ENCODE assay signal across 1 cellular context in genomic region chr5:81093536-81094196, GRCh38.
TF ChIP-seq lines count a peak whose summit lies in the region.

No MANE protein-coding gene starts in this region.

TF ChIP-seq in K562, 482 proteins besides CTCF, POLR2A, EP300 and RAD21 (continued from another document):
- TF ChIP-seq, protein P1, sequence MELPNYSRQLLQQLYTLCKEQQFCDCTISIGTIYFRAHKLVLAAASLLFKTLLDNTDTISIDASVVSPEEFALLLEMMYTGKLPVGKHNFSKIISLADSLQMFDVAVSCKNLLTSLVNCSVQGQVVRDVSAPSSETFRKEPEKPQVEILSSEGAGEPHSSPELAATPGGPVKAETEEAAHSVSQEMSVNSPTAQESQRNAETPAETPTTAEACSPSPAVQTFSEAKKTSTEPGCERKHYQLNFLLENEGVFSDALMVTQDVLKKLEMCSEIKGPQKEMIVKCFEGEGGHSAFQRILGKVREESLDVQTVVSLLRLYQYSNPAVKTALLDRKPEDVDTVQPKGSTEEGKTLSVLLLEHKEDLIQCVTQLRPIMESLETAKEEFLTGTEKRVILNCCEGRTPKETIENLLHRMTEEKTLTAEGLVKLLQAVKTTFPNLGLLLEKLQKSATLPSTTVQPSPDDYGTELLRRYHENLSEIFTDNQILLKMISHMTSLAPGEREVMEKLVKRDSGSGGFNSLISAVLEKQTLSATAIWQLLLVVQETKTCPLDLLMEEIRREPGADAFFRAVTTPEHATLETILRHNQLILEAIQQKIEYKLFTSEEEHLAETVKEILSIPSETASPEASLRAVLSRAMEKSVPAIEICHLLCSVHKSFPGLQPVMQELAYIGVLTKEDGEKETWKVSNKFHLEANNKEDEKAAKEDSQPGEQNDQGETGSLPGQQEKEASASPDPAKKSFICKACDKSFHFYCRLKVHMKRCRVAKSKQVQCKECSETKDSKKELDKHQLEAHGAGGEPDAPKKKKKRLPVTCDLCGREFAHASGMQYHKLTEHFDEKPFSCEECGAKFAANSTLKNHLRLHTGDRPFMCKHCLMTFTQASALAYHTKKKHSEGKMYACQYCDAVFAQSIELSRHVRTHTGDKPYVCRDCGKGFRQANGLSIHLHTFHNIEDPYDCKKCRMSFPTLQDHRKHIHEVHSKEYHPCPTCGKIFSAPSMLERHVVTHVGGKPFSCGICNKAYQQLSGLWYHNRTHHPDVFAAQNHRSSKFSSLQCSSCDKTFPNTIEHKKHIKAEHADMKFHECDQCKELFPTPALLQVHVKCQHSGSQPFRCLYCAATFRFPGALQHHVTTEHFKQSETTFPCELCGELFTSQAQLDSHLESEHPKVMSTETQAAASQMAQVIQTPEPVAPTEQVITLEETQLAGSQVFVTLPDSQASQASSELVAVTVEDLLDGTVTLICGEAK (IDR thresholded peaks at IDR 0.05): peak; percentile 94
- TF ChIP-seq, protein P1 (CRISPR knock-in tag; IDR thresholded peaks at IDR 0.05): peak; percentile 87
